Comparison of ENCODE assay signal across 16 cellular contexts in genomic region chr1:183097438-183098051, GRCh38.
DNase-seq lines count a peak whose midpoint lies in the region; ATAC-seq, FAIRE-seq and TF ChIP-seq lines count a peak whose summit lies in the region.
"Had no signal": no experiment of that assay in that cellular context is flagged by ENCODE, and none has a peak within 500 bp of the region (broad histone marks: within the 10 kb centered on the region; RNA-seq: fewer than 3 reads in every experiment).

No MANE protein-coding gene starts in this region.

- in situ Hi-C loops in brain microvascular endothelial cell (cut with HindIII; ENCODE audit: low pct_ligation_motif_present, low sequenced_read_pairs) = no loop called here
- in situ Hi-C loops in transverse colon (cut with MboI; ENCODE audit: low pct_ligation_motif_present in 1 of 4, low pct_unique_long_range_greater_than_20kb in 1 of 4, low sequenced_read_pairs in 3 of 4) = no loop called here

- H3K4me3 ChIP-seq in brain microvascular endothelial cell (ENCODE audit: low read depth, low read length) = no peak overlapping the region
- H3K4me3 ChIP-seq in transverse colon = no peak overlapping the region
- peak overlapping the region in 1 of 2 donors; percentile 4 for H3K4me3 ChIP-seq in kidney (ENCODE audit: low read length in 2 of 2)

- H3K4me1 ChIP-seq in transverse colon (peaks cover 0 to 64% (median 28%) of the 10 kb centered on the region in 4 donors), kidney (ENCODE audit: control insufficient read depth in 1 of 2, insufficient read depth in 1 of 2, low read depth in 1 of 2, low read length in 2 of 2) (peaks cover 18 to 24% of the 10 kb centered on the region in 2 donors)

- H3K27me3 ChIP-seq in brain microvascular endothelial cell (replicated peaks) (no peaks in the 10 kb centered on the region), transverse colon (no peaks in the 10 kb centered on the region)

- intact Hi-C loops in transverse colon (cut with DNase I; ENCODE audit: low total_unique reads) (no loop called here), kidney (cut with DNase I) (no loop called here)

- TF ChIP-seq EP300 in transverse colon (IDR thresholded peaks at IDR 0.05; ENCODE audit: low read depth) = no peak

- ATAC-seq in GM21526 (IDR thresholded peaks at IDR 0.05; ENCODE audit: low FRiP score, unreplicated experiment) = no peak
- ATAC-seq: naive thymus-derived CD8-positive, alpha-beta T cell had no signal

- H3K27ac ChIP-seq in brain microvascular endothelial cell = peak overlapping the region; percentile 6
- H3K27ac ChIP-seq in transverse colon = peak overlapping the region; percentile 53 to 74 (median 56)
- H3K27ac ChIP-seq in kidney (ENCODE audit: low read depth in 2 of 2, low read length in 2 of 2) = no peak overlapping the region
- H3K27ac ChIP-seq: RWPE1 had no signal

- 58 to 92% methylated on average over 2 to 3 of the region's 3 CpGs for WGBS in transverse colon (ENCODE audit: low coverage in 1 of 2), 2 donors

- no peak for FAIRE-seq in kidney (lab: Jason Lieb, UNC)
- FAIRE-seq: GM12892 had no signal

- DNase-seq in NCI-H345 (lab: John Stamatoyannopoulos, UW) (peak; percentile 19), NCI-H345 treated with DMSO at 0.1 percent for 48 hours (lab: John Stamatoyannopoulos, UW; ENCODE audit: unreplicated experiment) (no peak), brain microvascular endothelial cell (peak; percentile 19), iris pigment epithelial cell (ENCODE audit: low read depth) (peak; percentile 71), transverse colon (no peak), kidney (no peak), HUDEP-2 (lab: John Stamatoyannopoulos, UW; ENCODE audit: unreplicated experiment in 76 of 76) (no peak)
- DNase-seq: activated CD4-positive, alpha-beta T cell treated with anti-CD3 and anti-CD28 coated beads for 1 hour; activated naive CD8-positive, alpha-beta T cell treated with anti-CD3 and anti-CD28 coated beads, Interleukin-2, amount 10 ng/mL, durations not matched to agents 7 days and 5 days; glutamatergic neuron; naive thymus-derived CD8-positive, alpha-beta T cell; NCI-H1105; stimulated activated CD4-positive, alpha-beta T cell treated with anti-CD3 and anti-CD28 coated beads, Interleukin-2, amount 100 ng/mL, for 24 hours had no signal

- TF ChIP-seq CTCF in brain microvascular endothelial cell (IDR thresholded peaks at IDR 0.05; ENCODE audit: low read depth, low read length, missing control alignments) (no peak), transverse colon (IDR thresholded peaks at IDR 0.05) (no peak), kidney (IDR thresholded peaks at IDR 0.05; ENCODE audit: borderline replicate concordance, extremely low read depth, insufficient read depth) (no peak)

- H3K36me3 ChIP-seq in brain microvascular endothelial cell (replicated peaks) = no peaks in the 10 kb centered on the region
- no peaks in the 10 kb centered on the region for H3K36me3 ChIP-seq in transverse colon
- H3K36me3 ChIP-seq in kidney (ENCODE audit: control insufficient read depth in 1 of 2, insufficient read depth in 2 of 2, low read length in 2 of 2) = no peaks in the 10 kb centered on the region

- no peak for TF ChIP-seq POLR2A in transverse colon (IDR thresholded peaks at IDR 0.05)

- H3K9me3 ChIP-seq in transverse colon (no peaks in the 10 kb centered on the region), kidney (ENCODE audit: control insufficient read depth in 1 of 2, low read length in 2 of 2) (no peaks in the 10 kb centered on the region)

- H3K9ac ChIP-seq in kidney (ENCODE audit: low read length in 2 of 2) = no peak overlapping the region

Comparison
In these comparisons a context has a peak if more than half of its experiments do, and no peak if none do; other contexts are left out.
1. DNase-seq: peak in NCI-H345 (single experiment), brain microvascular endothelial cell (single experiment) and iris pigment epithelial cell (single experiment); none in NCI-H345 treated with DMSO at 0.1 percent for 48 hours (single experiment), transverse colon (single experiment), kidney (single experiment) and HUDEP-2 (0 of 76).
2. H3K27ac ChIP-seq: peak in brain microvascular endothelial cell (single experiment) and transverse colon (4 of 4); none in kidney (0 of 2).